ENCODE assay signal across 8 cellular contexts in the genomic region with DNA sequence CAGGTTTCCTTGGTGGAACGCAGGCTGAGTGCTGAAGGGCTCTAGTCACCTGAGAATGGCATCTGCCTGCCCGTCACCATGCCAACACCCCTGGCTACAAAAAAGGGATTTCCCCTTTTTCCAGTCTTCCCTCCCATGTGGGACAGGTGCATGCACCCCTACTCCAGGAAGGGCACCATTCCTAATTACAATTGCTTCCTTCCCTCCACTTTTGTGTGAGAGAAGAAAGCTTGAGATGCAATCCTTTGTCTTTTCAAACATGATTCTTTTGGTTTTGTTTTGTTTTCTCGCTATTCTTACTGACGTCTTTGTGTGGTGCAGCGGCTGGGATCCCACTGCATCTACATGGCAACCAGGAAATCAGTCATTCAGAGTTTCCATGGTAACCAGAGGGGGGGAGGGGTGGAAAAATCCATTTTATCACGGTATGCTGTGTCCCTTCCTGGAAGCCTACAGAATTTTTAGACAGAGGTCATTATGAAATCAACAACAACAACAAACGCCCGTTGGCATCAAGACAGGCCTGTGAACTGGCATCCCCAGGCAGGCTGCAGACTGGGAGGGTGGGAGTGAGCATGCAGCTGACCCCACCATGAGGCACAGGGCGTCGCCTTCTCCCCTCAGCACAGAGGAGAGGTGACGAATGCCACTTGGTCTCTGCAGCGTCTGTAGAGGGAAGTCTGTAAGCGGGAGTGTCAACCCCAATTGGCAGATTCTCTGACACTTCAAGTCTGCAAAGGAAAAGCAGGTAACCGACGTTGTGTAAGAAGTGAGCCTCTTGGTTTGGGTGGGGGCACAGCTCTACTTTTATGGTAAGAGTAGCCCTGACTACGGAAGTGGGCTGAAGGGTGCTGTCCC. TPM values are rescaled to one million over a fixed set of nuclear protein-coding genes. Genes with fewer than 3 reads are reported as not detected.
DNase-seq lines count a peak whose midpoint lies in the region; ATAC-seq and TF ChIP-seq lines count a peak whose summit lies in the region.

No MANE protein-coding gene starts in this region.

- H3K9ac ChIP-seq in HUES64 (ENCODE audit: low read depth, low read length) (peak overlapping the region; percentile 47), SU-DHL-6 (ENCODE audit: low read length) (peak overlapping the region; percentile 52), iPS-15b (ENCODE audit: low read depth, low read length) (no peak overlapping the region), skeletal muscle satellite cell (ENCODE audit: low read depth, low read length) (no peak overlapping the region)

- no peaks in the 10 kb centered on the region for H4K20me1 ChIP-seq in SU-DHL-6 (ENCODE audit: low read depth, low read length)

- H3K4me2 ChIP-seq in SU-DHL-6 (ENCODE audit: low read depth, low read length, poor library complexity, severe bottlenecking) (peak overlapping the region; percentile 92), skeletal muscle satellite cell (ENCODE audit: low read length) (peak overlapping the region; percentile 61)

- WGBS in HUES64 = 33% methylated on average over 16 of the region's 16 CpGs

- H3K27ac ChIP-seq in HUES64 (ENCODE audit: low read depth, low read length) = peak overlapping the region; percentile 57; the same call in 1 of the 2 replicates
- H3K27ac ChIP-seq in SU-DHL-6 (ENCODE audit: low read depth, low read length) = peak overlapping the region; percentile 94

- H3K4me1 Mint-ChIP-seq in Calu3 (ENCODE audit: low read depth, unreplicated experiment) = peaks cover 8% of the 10 kb centered on the region
- peaks cover 82% of the 10 kb centered on the region for H3K4me1 Mint-ChIP-seq in activated naive CD8-positive, alpha-beta T cell treated with anti-CD3 and anti-CD28 coated beads, Interleukin-2, amount 50 U/mL, for 24 hours

- no peaks in the 10 kb centered on the region for H3K36me3 ChIP-seq in HUES64 (ENCODE audit: insufficient read depth, low read length)
- H3K36me3 ChIP-seq in SU-DHL-6 (ENCODE audit: low read length) = no peaks in the 10 kb centered on the region
- no peaks in the 10 kb centered on the region for H3K36me3 ChIP-seq in iPS-15b (ENCODE audit: control insufficient read depth, insufficient read depth, low read length)
- no peaks in the 10 kb centered on the region for H3K36me3 ChIP-seq in skeletal muscle satellite cell (ENCODE audit: insufficient read depth, low read length)

- H3K27me3 ChIP-seq in HUES64 (ENCODE audit: insufficient read depth, low read length) (no peaks in the 10 kb centered on the region), SU-DHL-6 (ENCODE audit: low read length) (no peaks in the 10 kb centered on the region), iPS-15b (ENCODE audit: control insufficient read depth, insufficient read depth, low read length) (no peaks in the 10 kb centered on the region), skeletal muscle satellite cell (ENCODE audit: control insufficient read depth, insufficient read depth, low read length) (no peaks in the 10 kb centered on the region)

- H3K27me3 Mint-ChIP-seq in Calu3 (ENCODE audit: unreplicated experiment) = no peaks in the 10 kb centered on the region
- peaks cover 2% of the 10 kb centered on the region for H3K27me3 Mint-ChIP-seq in activated naive CD8-positive, alpha-beta T cell treated with anti-CD3 and anti-CD28 coated beads, Interleukin-2, amount 50 U/mL, for 24 hours

- no TSS peak for BruUV-seq in Calu3 (replicated peaks; lab: Mats Ljungman, UMichigan)

- no peaks in the 10 kb centered on the region for H3K9me2 ChIP-seq in SU-DHL-6 (replicated peaks; ENCODE audit: insufficient read depth, low read length)

- ATAC-seq in activated naive CD8-positive, alpha-beta T cell treated with anti-CD3 and anti-CD28 coated beads, Interleukin-2, amount 50 U/mL, for 24 hours = peak; percentile 83

- DNase-seq in Calu3 (peak; percentile 62), GM20000 (ENCODE audit: low spot score) (peak; percentile 79), NCI-H82 treated with DMSO at 0.1 percent for 48 hours (lab: John Stamatoyannopoulos, UW; ENCODE audit: unreplicated experiment) (no peak)
- peak; percentile 83 for DNase-seq in activated naive CD8-positive, alpha-beta T cell treated with anti-CD3 and anti-CD28 coated beads, Interleukin-2, amount 50 U/mL, for 24 hours

- peaks cover 6% of the 10 kb centered on the region for H3K36me3 Mint-ChIP-seq in Calu3 (ENCODE audit: insufficient read depth, unreplicated experiment)
- H3K36me3 Mint-ChIP-seq in activated naive CD8-positive, alpha-beta T cell treated with anti-CD3 and anti-CD28 coated beads, Interleukin-2, amount 50 U/mL, for 24 hours (ENCODE audit: low read depth) = peaks cover 30% of the 10 kb centered on the region

- peaks cover 4% of the 10 kb centered on the region for H3K9me3 Mint-ChIP-seq in Calu3 (ENCODE audit: low read depth, unreplicated experiment)
- peaks cover 26% of the 10 kb centered on the region for H3K9me3 Mint-ChIP-seq in activated naive CD8-positive, alpha-beta T cell treated with anti-CD3 and anti-CD28 coated beads, Interleukin-2, amount 50 U/mL, for 24 hours

- intact Hi-C loops in Calu3 (cut with micrococcal nuclease; ENCODE audit: unreplicated experiment) = no loop called here

- peak overlapping the region; percentile 44 for H3K4me3 ChIP-seq in HUES64 (ENCODE audit: low read length)
- H3K4me3 ChIP-seq in SU-DHL-6 (ENCODE audit: insufficient read depth, low read length, poor library complexity, severe bottlenecking) = peak overlapping the region; percentile 43
- H3K4me3 ChIP-seq in iPS-15b (ENCODE audit: low read depth, low read length) = peak overlapping the region; percentile 46
- H3K4me3 ChIP-seq in skeletal muscle satellite cell (ENCODE audit: low read length) = no peak overlapping the region

- peak overlapping the region; percentile 86 for H3K27ac Mint-ChIP-seq in Calu3 (ENCODE audit: unreplicated experiment)
- H3K27ac Mint-ChIP-seq in activated naive CD8-positive, alpha-beta T cell treated with anti-CD3 and anti-CD28 coated beads, Interleukin-2, amount 50 U/mL, for 24 hours = peak overlapping the region; percentile 95

- H3F3A ChIP-seq in SU-DHL-6 (ENCODE audit: insufficient read depth) = peaks cover 26% of the 10 kb centered on the region

- peak overlapping the region; percentile 60 for H3K4me3 Mint-ChIP-seq in Calu3 (ENCODE audit: low read depth, unreplicated experiment)
- H3K4me3 Mint-ChIP-seq in activated naive CD8-positive, alpha-beta T cell treated with anti-CD3 and anti-CD28 coated beads, Interleukin-2, amount 50 U/mL, for 24 hours = peak overlapping the region; percentile 82

- no peak for TF ChIP-seq CTCF in Calu3 (IDR thresholded peaks at IDR 0.05; ENCODE audit: unreplicated experiment)
- no peak for TF ChIP-seq CTCF in GM20000 (IDR thresholded peaks at IDR 0.05; ENCODE audit: extremely low read depth, missing control alignments)
- TF ChIP-seq CTCF in SU-DHL-6 (IDR thresholded peaks at IDR 0.05; ENCODE audit: insufficient read depth, low read length, poor library complexity, severe bottlenecking) = no peak

- peak overlapping the region; percentile 86 for H2AFZ ChIP-seq in SU-DHL-6 (ENCODE audit: low read depth, low read length, severe bottlenecking)

- H3K4me1 ChIP-seq in HUES64 (ENCODE audit: insufficient read depth, low read length) (peaks cover 24% of the 10 kb centered on the region), iPS-15b (ENCODE audit: control insufficient read depth, insufficient read depth, low read length) (peaks cover 11% of the 10 kb centered on the region), skeletal muscle satellite cell (ENCODE audit: control insufficient read depth, insufficient read depth, low read length) (peaks cover 10% of the 10 kb centered on the region)

- H3K79me2 ChIP-seq in SU-DHL-6 (ENCODE audit: insufficient read depth, low read length) = no peaks in the 10 kb centered on the region

- H3K9me3 ChIP-seq in HUES64 (ENCODE audit: insufficient read depth, low read depth, low read length) (no peaks in the 10 kb centered on the region), SU-DHL-6 (ENCODE audit: insufficient read depth, low read length) (no peaks in the 10 kb centered on the region), iPS-15b (ENCODE audit: control insufficient read depth, insufficient read depth, low read length) (no peaks in the 10 kb centered on the region), skeletal muscle satellite cell (replicated peaks; ENCODE audit: low read length) (no peaks in the 10 kb centered on the region)

- CTCF ChIA-PET in Calu3 (lab: Charles Lee) = no interaction called here

RNA-seq across cellular contexts. Expression of gene GNG2, which starts 13.6 kb away (rescaled TPM):
- total RNA-seq in Calu3 (2022) = not detected in 2 replicates
- 24.3 TPM for polyA plus RNA-seq in HUES64 (2013, experiment 1 of 2)
- 31.4 TPM for polyA plus RNA-seq in HUES64 (2013, experiment 2 of 2)
- total RNA-seq in skeletal muscle satellite cell (2012; rRNA removed) = 16.8 and 17.0 TPM in 2 replicates

Comparison
In these comparisons a context has a peak if more than half of its experiments do, and no peak if none do; other contexts are left out.
1. H3K9ac ChIP-seq: peak in HUES64 (single experiment) and SU-DHL-6 (single experiment); none in iPS-15b (single experiment) and skeletal muscle satellite cell (single experiment).